In the genomic region with DNA sequence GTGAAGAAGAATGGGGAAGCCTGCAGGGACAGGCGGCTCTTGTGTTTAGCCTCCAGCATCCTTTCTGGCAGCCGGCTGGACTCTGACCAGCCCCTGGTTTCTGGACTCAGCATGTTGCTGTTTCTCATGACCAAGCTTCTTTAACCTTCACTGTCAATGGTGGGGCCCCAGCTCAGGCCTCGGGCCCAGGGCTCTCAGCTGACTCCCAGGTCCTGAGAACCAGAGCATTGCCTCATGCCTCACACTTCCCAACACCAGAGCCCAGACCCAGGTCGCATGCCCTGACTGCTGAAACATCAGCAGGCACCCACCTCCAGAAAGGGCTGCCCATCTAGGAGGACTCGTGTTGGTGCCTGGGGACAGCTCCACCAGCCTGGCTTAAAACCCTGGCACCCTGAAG, we compare ENCODE assay signal across 1 cellular context.
TF ChIP-seq lines count a peak whose summit lies in the region.

No MANE protein-coding gene starts in this region.

TF ChIP-seq in HepG2, 621 proteins besides CTCF, POLR2A, EP300 and RAD21 (continued from another document):
- 0 out of 2 replicates have a peak, but pooled peaks have one; percentile 12 for TF ChIP-seq ZNF687 (CRISPR knock-in tag; IDR thresholded peaks at IDR 0.05)
